Comparison of ENCODE assay signal across 22 cellular contexts in genomic region chr1:47399841-47400144, GRCh38. TPM values are rescaled to one million over a fixed set of nuclear protein-coding genes. Genes with fewer than 3 reads are reported as not detected.
DNase-seq lines count a peak whose midpoint lies in the region; ATAC-seq, FAIRE-seq and TF ChIP-seq lines count a peak whose summit lies in the region.
"Had no signal": no experiment of that assay in that cellular context is flagged by ENCODE, and none has a peak within 500 bp of the region (broad histone marks: within the 10 kb centered on the region; RNA-seq: fewer than 3 reads in every experiment).

No MANE protein-coding gene starts in this region.

- no peak for TF ChIP-seq CTCF in D721Med (IDR thresholded peaks at IDR 0.05; ENCODE audit: insufficient read depth, missing control alignments)
- TF ChIP-seq CTCF in WERI-Rb-1 (IDR thresholded peaks at IDR 0.05; ENCODE audit: low read depth, low read length) = no peak
- TF ChIP-seq CTCF in retinal pigment epithelial cell (conservative IDR thresholded peaks at IDR 0.05; ENCODE audit: low read depth, low read length) = no peak
- TF ChIP-seq CTCF in body of pancreas (IDR thresholded peaks at IDR 0.05) = no peak

- H3K4me3 ChIP-seq in WERI-Rb-1 (ENCODE audit: low read depth, low read length) = no peak overlapping the region
- H3K4me3 ChIP-seq in retinal pigment epithelial cell (ENCODE audit: low read length) = no peak overlapping the region
- H3K4me3 ChIP-seq in body of pancreas = no peak overlapping the region
- H3K4me3 ChIP-seq: A549; BLaER1 treated with 17β-estradiol and CSF1 and Interleukin-3, amounts not matched to agents 10 nM and 100 nM had no signal

- DNase-seq in D721Med (ENCODE audit: insufficient read length, low spot score) (peak; percentile 60), NCI-H82 (lab: John Stamatoyannopoulos, UW) (peak; percentile 92), WERI-Rb-1 (peak; percentile 44), retinal pigment epithelial cell (ENCODE audit: low read depth) (peak; percentile 24), NCI-H2227 (lab: John Stamatoyannopoulos, UW; ENCODE audit: unreplicated experiment) (no peak), HUDEP-2 (lab: John Stamatoyannopoulos, UW; ENCODE audit: unreplicated experiment in 76 of 76) (no peak), body of pancreas (no peak)
- DNase-seq: 8988T; ACHN; AML-193; BE2C; CD4-positive, alpha-beta T cell; CD8-positive, alpha-beta memory T cell; DMS153; DND-41; GOT3; H7; HCEC 1CT had no signal

- no peaks in the 10 kb centered on the region for H3K36me3 ChIP-seq in WERI-Rb-1
- H3K36me3 ChIP-seq in body of pancreas (replicated peaks in 1 of 2; ENCODE audit: insufficient read depth in 1 of 2, low read depth in 2 of 2) = no peaks in the 10 kb centered on the region
- H3K36me3 ChIP-seq: BE2C; BLaER1 treated with 17β-estradiol and CSF1 and Interleukin-3, amounts not matched to agents 10 nM and 100 nM had no signal

- FAIRE-seq in D721Med (lab: Jason Lieb, UNC) = peak; percentile 87
- FAIRE-seq: A549, G401.6, GM12892 had no signal

- H3K4me1 ChIP-seq in body of pancreas = no peaks in the 10 kb centered on the region
- H3K4me1 ChIP-seq: A549, BE2C had no signal

- no peak for TF ChIP-seq POLR2A in body of pancreas (IDR thresholded peaks at IDR 0.05)

- ATAC-seq in body of pancreas = no peak
- ATAC-seq: A549 had no signal

- no peak overlapping the region for H3K27ac ChIP-seq in WERI-Rb-1
- no peak overlapping the region for H3K27ac ChIP-seq in body of pancreas
- H3K27ac ChIP-seq: A549; BLaER1 treated with 17β-estradiol and CSF1 and Interleukin-3, amounts not matched to agents 10 nM and 100 nM had no signal

- H3K9me3 ChIP-seq in WERI-Rb-1 (ENCODE audit: severe bottlenecking) = no peaks in the 10 kb centered on the region
- no peaks in the 10 kb centered on the region for H3K9me3 ChIP-seq in body of pancreas
- H3K9me3 ChIP-seq: A549; BE2C; BLaER1 treated with 17β-estradiol and CSF1 and Interleukin-3, amounts not matched to agents 10 nM and 100 nM had no signal

- 95 to 97% methylated on average over 4 of the region's 4 CpGs for WGBS in body of pancreas, 2 donors

- intact Hi-C loops in body of pancreas (cut with DNase I) = no loop called here

- H3K27me3 ChIP-seq in WERI-Rb-1 (ENCODE audit: insufficient read depth, low read depth, severe bottlenecking) (no peaks in the 10 kb centered on the region), body of pancreas (no peaks in the 10 kb centered on the region)
- H3K27me3 ChIP-seq: BE2C; BLaER1 treated with 17β-estradiol and CSF1 and Interleukin-3, amounts not matched to agents 10 nM and 100 nM had no signal

RNA-seq across cellular contexts. Expression of gene FOXE3, which starts 16.3 kb away (rescaled TPM):
- not detected for total RNA-seq in body of pancreas
- total RNA-seq: CD4-positive, alpha-beta T cell; CD8-positive, alpha-beta memory T cell had no signal

RNA-seq across cellular contexts. Expression of gene FOXD2, which starts 38.1 kb away (rescaled TPM):
- under 1 TPM in 1 of 2 donors, not detected in 1; 0.26 TPM for total RNA-seq in body of pancreas

Comparison
In these comparisons a context has a peak if more than half of its experiments do, and no peak if none do; other contexts are left out.
1. DNase-seq: peak in D721Med (single experiment), NCI-H82 (single experiment), WERI-Rb-1 (single experiment) and retinal pigment epithelial cell (single experiment); none in NCI-H2227 (single experiment), HUDEP-2 (0 of 76) and body of pancreas (0 of 4).